In the genomic region with DNA sequence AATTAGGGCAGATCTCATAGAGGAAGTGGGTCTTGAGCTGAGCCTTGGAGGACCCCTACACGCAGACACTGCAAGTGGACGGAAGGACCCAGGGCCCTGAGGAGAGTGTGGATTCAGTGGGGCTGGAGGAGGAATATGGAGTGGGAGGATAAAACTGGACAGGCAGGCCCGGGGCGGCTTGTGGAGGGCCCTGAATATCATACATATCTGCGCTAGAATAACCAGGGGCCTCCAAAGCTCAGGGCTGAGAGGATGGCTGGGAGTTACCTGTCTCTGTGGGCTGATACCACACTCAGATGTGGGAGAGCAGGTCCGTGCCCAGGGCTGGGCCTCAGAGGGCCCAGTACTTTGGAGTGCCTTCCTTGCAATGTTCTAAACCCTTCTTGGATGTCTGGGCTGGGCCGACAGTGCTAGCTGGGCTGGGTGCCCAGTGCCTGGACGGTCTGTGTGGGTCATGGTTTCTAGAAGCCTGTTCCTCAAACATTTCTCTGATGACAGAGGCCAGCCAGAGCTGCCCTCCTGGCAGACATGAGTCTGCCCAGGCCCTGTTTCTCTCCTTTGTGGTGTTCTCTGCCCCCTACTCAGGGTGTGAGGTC, we compare ENCODE assay signal across 36 cellular contexts. TPM values are rescaled to one million over a fixed set of nuclear protein-coding genes. Genes with fewer than 3 reads are reported as not detected.
"Had no signal": no experiment of that assay in that cellular context is flagged by ENCODE, and none has a peak within 500 bp of the region (broad histone marks: within the 10 kb centered on the region; RNA-seq: fewer than 3 reads in every experiment).

No MANE protein-coding gene starts in this region.

- H3K9ac ChIP-seq: SK-N-SH had no signal

- H3K9me3 Mint-ChIP-seq: activated CD4-positive, alpha-beta T cell treated with anti-CD3 and anti-CD28 coated beads, Interleukin-2, amount 10 ng/mL, durations not matched to agents 24 days and 14 days; activated CD8-positive, alpha-beta T cell treated with anti-CD3 and anti-CD28 coated beads for 36 hours; activated T-cell treated with anti-CD3 and anti-CD28 coated beads, Interleukin-2, amount 50 U/mL, for 4 hours; activated T-helper 17 cell treated with anti-CD3 and anti-CD28 coated beads, Interleukin-2, amount 50 U/mL, for 72 hours; nephron progenitor cell; T-helper 1 cell treated with Interleukin-12 subunit alpha and Interleukin-12 subunit beta and Interleukin-4 antibody, amounts not matched to agents 30 μg/mL and 1 μg/mL, for 36 hours had no signal

- H3K27me3 Mint-ChIP-seq: activated CD8-positive, alpha-beta T cell treated with anti-CD3 and anti-CD28 coated beads for 36 hours; activated naive CD8-positive, alpha-beta T cell; activated T-helper 17 cell treated with anti-CD3 and anti-CD28 coated beads, Interleukin-2, amount 50 U/mL, for 72 hours had no signal

- H3K27ac ChIP-seq: ascending aorta, cardiac muscle cell, gastrocnemius medialis, hepatocyte, lower lobe of right lung, pancreas, prostate gland, sigmoid colon, suprapubic skin, tibial artery, WERI-Rb-1 had no signal

- H3K4me3 Mint-ChIP-seq: activated CD4-positive, alpha-beta T cell treated with anti-CD3 and anti-CD28 coated beads, Interleukin-2, amount 10 ng/mL, durations not matched to agents 24 days and 14 days; activated CD8-positive, alpha-beta T cell treated with anti-CD3 and anti-CD28 coated beads for 36 hours; activated naive CD8-positive, alpha-beta T cell; activated T-cell treated with anti-CD3 and anti-CD28 coated beads, Interleukin-2, amount 50 U/mL, for 4 hours; activated T-helper 17 cell treated with anti-CD3 and anti-CD28 coated beads, Interleukin-2, amount 50 U/mL, for 72 hours; brain; nephron progenitor cell; T-helper 1 cell treated with Interleukin-12 subunit alpha and Interleukin-12 subunit beta and Interleukin-4 antibody, amounts not matched to agents 30 μg/mL and 1 μg/mL, for 36 hours had no signal

- ATAC-seq: activated CD8-positive, alpha-beta T cell treated with anti-CD3 and anti-CD28 coated beads for 36 hours; activated T-cell treated with anti-CD3 and anti-CD28 coated beads, Interleukin-2, amount 50 U/mL, for 4 hours; activated T-helper 17 cell treated with anti-CD3 and anti-CD28 coated beads, Interleukin-2, amount 50 U/mL, for 72 hours; gastrocnemius medialis; lower lobe of right lung; mucosa of descending colon; pancreas had no signal

- H3K4me1 ChIP-seq: ascending aorta, gastrocnemius medialis, lower lobe of right lung, pancreas, prostate gland, sigmoid colon, suprapubic skin, tibial artery had no signal

- H3K79me2 ChIP-seq: hepatocyte had no signal

- H3K27ac Mint-ChIP-seq: activated CD4-positive, alpha-beta T cell treated with anti-CD3 and anti-CD28 coated beads, Interleukin-2, amount 10 ng/mL, durations not matched to agents 24 days and 14 days; activated CD8-positive, alpha-beta T cell treated with anti-CD3 and anti-CD28 coated beads for 36 hours; activated naive CD8-positive, alpha-beta T cell; activated T-helper 17 cell treated with anti-CD3 and anti-CD28 coated beads, Interleukin-2, amount 50 U/mL, for 72 hours; brain; nephron progenitor cell; T-helper 1 cell treated with Interleukin-12 subunit alpha and Interleukin-12 subunit beta and Interleukin-4 antibody, amounts not matched to agents 30 μg/mL and 1 μg/mL, for 36 hours had no signal

- H3K36me3 Mint-ChIP-seq: activated naive CD8-positive, alpha-beta T cell; brain had no signal

- H3K4me3 ChIP-seq: ascending aorta, cardiac muscle cell, gastrocnemius medialis, hepatocyte, lower lobe of right lung, mucosa of descending colon, pancreas, prostate gland, sigmoid colon, smooth muscle cell, suprapubic skin, tibial artery had no signal

- H3K9me3 ChIP-seq: ascending aorta, gastrocnemius medialis, lower lobe of right lung, mucosa of descending colon, pancreas, prostate gland, sigmoid colon, SK-N-SH, suprapubic skin, tibial artery had no signal

- H3K4me1 Mint-ChIP-seq: activated CD4-positive, alpha-beta T cell treated with anti-CD3 and anti-CD28 coated beads, Interleukin-2, amount 10 ng/mL, durations not matched to agents 24 days and 14 days; activated T-helper 17 cell treated with anti-CD3 and anti-CD28 coated beads, Interleukin-2, amount 50 U/mL, for 72 hours; brain had no signal

- DNase-seq: activated CD4-positive, alpha-beta T cell treated with anti-CD3 and anti-CD28 coated beads, Interleukin-2, amount 10 ng/mL, durations not matched to agents 24 days and 14 days; activated CD4-positive, CD25-positive, alpha-beta regulatory T cell treated with anti-CD3 and anti-CD28 coated beads, Interleukin-2, amount 50 U/mL, for 72 hours; activated CD8-positive, alpha-beta T cell treated with anti-CD3 and anti-CD28 coated beads for 36 hours; activated naive CD4-positive, alpha-beta T cell; activated T-cell treated with anti-CD3 and anti-CD28 coated beads, Interleukin-2, amount 50 U/mL, for 4 hours; cortex of kidney; gastrocnemius medialis; islet precursor cell; lower lobe of right lung; mesenchymal stem cell; nephron progenitor cell; nucleus accumbens; pancreas; retina; sigmoid colon; SK-N-SH; stimulated activated CD4-positive, alpha-beta T cell treated with anti-CD3 and anti-CD28 coated beads, Interleukin-1b, Interleukin-23, amount 100 ng/mL, for 48 hours; stimulated activated CD4-positive, alpha-beta T cell treated with anti-CD3 and anti-CD28 coated beads, Interleukin-4, amount 100 ng/mL, for 4 hours; stimulated activated CD8-positive, alpha-beta memory T cell treated with anti-CD3 and anti-CD28 coated beads, Interleukin-4, amount 100 ng/mL, for 48 hours; stimulated activated naive CD4-positive, alpha-beta T cell; SW 1271; T-helper 9 cell; WERI-Rb-1 had no signal

- H3K36me3 ChIP-seq: ascending aorta, cardiac muscle cell, gastrocnemius medialis, lower lobe of right lung, pancreas, prostate gland, sigmoid colon, suprapubic skin, tibial artery, WERI-Rb-1 had no signal

- H2AFZ ChIP-seq: hepatocyte had no signal

- H3K4me2 ChIP-seq: hepatocyte, SK-N-SH, smooth muscle cell had no signal

- H3K27me3 ChIP-seq: ascending aorta, cardiac muscle cell, gastrocnemius medialis, hepatocyte, pancreas, sigmoid colon, suprapubic skin had no signal

RNA-seq across cellular contexts. Expression of a gene that starts 29.6 kb away (rescaled TPM):
- total RNA-seq: activated CD4-positive, alpha-beta T cell treated with anti-CD3 and anti-CD28 coated beads, Interleukin-2, amount 10 ng/mL, durations not matched to agents 24 days and 14 days; activated CD8-positive, alpha-beta T cell treated with anti-CD3 and anti-CD28 coated beads for 36 hours had no signal

RNA-seq across cellular contexts. Expression of a gene that starts 31.4 kb away (rescaled TPM):
- total RNA-seq: activated CD4-positive, alpha-beta T cell treated with anti-CD3 and anti-CD28 coated beads, Interleukin-2, amount 10 ng/mL, durations not matched to agents 24 days and 14 days; activated CD8-positive, alpha-beta T cell treated with anti-CD3 and anti-CD28 coated beads for 36 hours; activated T-cell treated with anti-CD3 and anti-CD28 coated beads, Interleukin-2, amount 50 U/mL, for 4 hours; activated T-helper 17 cell treated with anti-CD3 and anti-CD28 coated beads, Interleukin-2, amount 50 U/mL, for 72 hours; ascending aorta; myocyte; prostate gland; smooth muscle cell had no signal
